ENCODE assay signal across 8 cellular contexts in genomic region chr10:76311752-76312699, GRCh38.
DNase-seq lines count a peak whose midpoint lies in the region; ATAC-seq and TF ChIP-seq lines count a peak whose summit lies in the region.
"Had no signal": no experiment of that assay in that cellular context is flagged by ENCODE, and none has a peak within 500 bp of the region (broad histone marks: within the 10 kb centered on the region; RNA-seq: fewer than 3 reads in every experiment).

No MANE protein-coding gene starts in this region.

- H3K4me2 ChIP-seq in MM.1S (ENCODE audit: low read depth, low read length), result no peak overlapping the region

- H3K9me3 Mint-ChIP-seq in neural crest cell, result peaks cover 3% of the 10 kb centered on the region

- no peak overlapping the region for H3K4me3 ChIP-seq in MM.1S (ENCODE audit: low read length)
- H3K4me3 ChIP-seq in cardiac fibroblast (replicated peaks in 1 of 2; ENCODE audit: low read depth in 2 of 2, low read length in 2 of 2), result no peak overlapping the region

- H3K4me1 ChIP-seq in MM.1S (ENCODE audit: low read length), result no peaks in the 10 kb centered on the region

- DNase-seq in GF-D8 (lab: John Stamatoyannopoulos, UW), result peak; percentile 11
- peak; percentile 21 for DNase-seq in MM.1S
- peak; percentile 24 to 46 for DNase-seq in cardiac fibroblast (ENCODE audit: low read depth in 2 of 2)
- no peak for DNase-seq in neural crest cell (ENCODE audit: low read depth, low spot score)
- DNase-seq in NCI-H774 (lab: John Stamatoyannopoulos, UW), result no peak
- no peak for DNase-seq in superior temporal gyrus (ENCODE audit: extremely low spot score)
- DNase-seq: activated B cell treated with CpG ODN at 0.5 μM for 24 hours had no signal

- H3K36me3 ChIP-seq in MM.1S (replicated peaks; ENCODE audit: insufficient read depth, low read length), result no peaks in the 10 kb centered on the region

- no peaks in the 10 kb centered on the region for H3K36me3 Mint-ChIP-seq in neural crest cell (ENCODE audit: low read depth)

- no peak overlapping the region for H3K9ac ChIP-seq in MM.1S (ENCODE audit: low read length)

- H3K27ac Mint-ChIP-seq in neural crest cell (ENCODE audit: unreplicated experiment), result no peak overlapping the region
- H3K27ac Mint-ChIP-seq: activated B cell treated with CpG ODN at 0.5 μM for 24 hours had no signal

- H3K79me2 ChIP-seq in MM.1S (ENCODE audit: low read length), result no peaks in the 10 kb centered on the region

- H3K4me1 Mint-ChIP-seq in neural crest cell, result peaks cover 29% of the 10 kb centered on the region
- H3K4me1 Mint-ChIP-seq: activated B cell treated with CpG ODN at 0.5 μM for 24 hours had no signal

- ATAC-seq in GM21367 (IDR thresholded peaks at IDR 0.05; ENCODE audit: unreplicated experiment), result peak; percentile 73

- TF ChIP-seq CTCF in MM.1S (IDR thresholded peaks at IDR 0.05; ENCODE audit: low read length) (peak; percentile 36), cardiac fibroblast (IDR thresholded peaks at IDR 0.05; ENCODE audit: low read depth, low read length) (peak; percentile 46), neural crest cell (conservative IDR thresholded peaks at IDR 0.05) (peak; percentile 65)

- H3K27me3 Mint-ChIP-seq in neural crest cell (ENCODE audit: low read depth), result no peaks in the 10 kb centered on the region

- H3K4me3 Mint-ChIP-seq in neural crest cell, result no peak overlapping the region
- H3K4me3 Mint-ChIP-seq: activated B cell treated with CpG ODN at 0.5 μM for 24 hours had no signal

- H2AFZ ChIP-seq in MM.1S (ENCODE audit: low read length), result no peak overlapping the region

- H3K27me3 ChIP-seq in MM.1S (replicated peaks; ENCODE audit: insufficient read depth, low read length), result no peaks in the 10 kb centered on the region

- H3K27ac ChIP-seq in MM.1S (ENCODE audit: low read length), result no peak overlapping the region

- no peaks in the 10 kb centered on the region for H3K9me2 ChIP-seq in MM.1S (replicated peaks; ENCODE audit: insufficient read depth, low read length)

- no peaks in the 10 kb centered on the region for H4K20me1 ChIP-seq in MM.1S (ENCODE audit: insufficient read depth, low read length)

- no peaks in the 10 kb centered on the region for H3F3A ChIP-seq in MM.1S (ENCODE audit: insufficient read depth, low read length)

- no peaks in the 10 kb centered on the region for H3K9me3 ChIP-seq in MM.1S (replicated peaks; ENCODE audit: insufficient read depth, low read length)

Comparison
In these comparisons a context has a peak if more than half of its experiments do, and no peak if none do; other contexts are left out.
1. DNase-seq: peak in GF-D8 (single experiment), MM.1S (single experiment) and cardiac fibroblast (2 of 2); none in neural crest cell (single experiment), NCI-H774 (single experiment) and superior temporal gyrus (single experiment).
2. Peak in every context shown above with its lines, with median percentiles within 50 percentile points of each other: CTCF ChIP-seq.